Comparison of ENCODE assay signal across 1 cellular context in the genomic region with DNA sequence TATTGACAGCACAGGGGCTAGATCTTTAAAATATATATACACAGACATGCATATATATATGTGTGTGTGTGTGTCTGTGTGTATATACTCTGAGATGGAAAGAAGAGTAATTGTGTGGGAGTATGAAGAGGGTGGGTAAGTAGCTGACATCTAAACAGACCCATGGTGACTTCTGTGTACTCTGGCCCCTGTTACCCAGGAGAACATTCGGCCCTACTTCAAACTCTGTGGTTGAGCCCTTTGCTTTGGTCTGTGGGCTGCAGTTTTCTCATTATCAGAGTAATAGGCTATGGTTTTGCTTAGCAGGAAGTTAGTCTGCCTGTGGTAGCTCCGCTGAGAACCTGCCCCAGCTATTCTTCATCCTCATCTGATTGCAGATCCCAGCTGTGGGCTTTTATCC.
TF ChIP-seq lines count a peak whose summit lies in the region.

No MANE protein-coding gene starts in this region.

TF ChIP-seq in GM12878, 131 proteins besides CTCF, POLR2A, EP300 and RAD21 (continued from another document and continues in another):
- TF ChIP-seq ZNF687 (IDR thresholded peaks at IDR 0.05) (peak; percentile 92), PKNOX1 (IDR thresholded peaks at IDR 0.05) (peak; percentile 44), SP1 (IDR thresholded peaks at IDR 0.05; ENCODE audit: low read depth, low read length) (peak; percentile 70), ZBTB4 (CRISPR knock-in tag; IDR thresholded peaks at IDR 0.05) (no peak), MXI1 (IDR thresholded peaks at IDR 0.05; ENCODE audit: low read depth, low read length) (peak; percentile 49; the same call in 1 of the 2 replicates), POU2F2 (IDR thresholded peaks at IDR 0.05; ENCODE audit: borderline replicate concordance, low read depth, low read length) (peak; percentile 77; the same call in 1 of the 3 replicates), IRF4 (IDR thresholded peaks at IDR 0.05; ENCODE audit: low read depth, low read length) (peak; percentile 54; the same call in 1 of the 2 replicates), CREM (IDR thresholded peaks at IDR 0.05; ENCODE audit: low read depth) (peak; percentile 32; the same call in 1 of the 2 replicates), ATF7 (IDR thresholded peaks at IDR 0.05; ENCODE audit: low read depth) (peak; percentile 52), NR2F1 (conservative IDR thresholded peaks at IDR 0.05) (peak; percentile 54; the same call in 1 of the 2 replicates), MEF2B (IDR thresholded peaks at IDR 0.05; ENCODE audit: partially characterized antibody, poor library complexity, severe bottlenecking) (peak; percentile 52), SIX5 (IDR thresholded peaks at IDR 0.05; ENCODE audit: low read depth, low read length, severe bottlenecking) (peak; percentile 17), CUX1 (IDR thresholded peaks at IDR 0.05; ENCODE audit: insufficient replicate concordance, low read depth, low read length) (peak; percentile 78), SKIL (IDR thresholded peaks at IDR 0.05; ENCODE audit: low read depth, poor library complexity, severe bottlenecking) (peak; percentile 12), CEBPB (IDR thresholded peaks at IDR 0.05; ENCODE audit: borderline replicate concordance in 1 of 2, low read depth in 2 of 2, low read length in 2 of 2) (0 out of 4 replicates have a peak, but pooled peaks of 1 of the 2 experiments have one; percentile 15), ASH2L (IDR thresholded peaks at IDR 0.05; ENCODE audit: borderline replicate concordance, low read depth) (0 out of 2 replicates have a peak, but pooled peaks have one; percentile 30), LARP7 (IDR thresholded peaks at IDR 0.05) (no peak), WRNIP1 (IDR thresholded peaks at IDR 0.05; ENCODE audit: borderline replicate concordance, low read depth, low read length) (0 out of 2 replicates have a peak, but pooled peaks have one; percentile 22), SUPT20H (IDR thresholded peaks at IDR 0.05; ENCODE audit: borderline replicate concordance, control insufficient read depth, low read depth, low read length) (no peak)
- TF ChIP-seq, protein P1, sequence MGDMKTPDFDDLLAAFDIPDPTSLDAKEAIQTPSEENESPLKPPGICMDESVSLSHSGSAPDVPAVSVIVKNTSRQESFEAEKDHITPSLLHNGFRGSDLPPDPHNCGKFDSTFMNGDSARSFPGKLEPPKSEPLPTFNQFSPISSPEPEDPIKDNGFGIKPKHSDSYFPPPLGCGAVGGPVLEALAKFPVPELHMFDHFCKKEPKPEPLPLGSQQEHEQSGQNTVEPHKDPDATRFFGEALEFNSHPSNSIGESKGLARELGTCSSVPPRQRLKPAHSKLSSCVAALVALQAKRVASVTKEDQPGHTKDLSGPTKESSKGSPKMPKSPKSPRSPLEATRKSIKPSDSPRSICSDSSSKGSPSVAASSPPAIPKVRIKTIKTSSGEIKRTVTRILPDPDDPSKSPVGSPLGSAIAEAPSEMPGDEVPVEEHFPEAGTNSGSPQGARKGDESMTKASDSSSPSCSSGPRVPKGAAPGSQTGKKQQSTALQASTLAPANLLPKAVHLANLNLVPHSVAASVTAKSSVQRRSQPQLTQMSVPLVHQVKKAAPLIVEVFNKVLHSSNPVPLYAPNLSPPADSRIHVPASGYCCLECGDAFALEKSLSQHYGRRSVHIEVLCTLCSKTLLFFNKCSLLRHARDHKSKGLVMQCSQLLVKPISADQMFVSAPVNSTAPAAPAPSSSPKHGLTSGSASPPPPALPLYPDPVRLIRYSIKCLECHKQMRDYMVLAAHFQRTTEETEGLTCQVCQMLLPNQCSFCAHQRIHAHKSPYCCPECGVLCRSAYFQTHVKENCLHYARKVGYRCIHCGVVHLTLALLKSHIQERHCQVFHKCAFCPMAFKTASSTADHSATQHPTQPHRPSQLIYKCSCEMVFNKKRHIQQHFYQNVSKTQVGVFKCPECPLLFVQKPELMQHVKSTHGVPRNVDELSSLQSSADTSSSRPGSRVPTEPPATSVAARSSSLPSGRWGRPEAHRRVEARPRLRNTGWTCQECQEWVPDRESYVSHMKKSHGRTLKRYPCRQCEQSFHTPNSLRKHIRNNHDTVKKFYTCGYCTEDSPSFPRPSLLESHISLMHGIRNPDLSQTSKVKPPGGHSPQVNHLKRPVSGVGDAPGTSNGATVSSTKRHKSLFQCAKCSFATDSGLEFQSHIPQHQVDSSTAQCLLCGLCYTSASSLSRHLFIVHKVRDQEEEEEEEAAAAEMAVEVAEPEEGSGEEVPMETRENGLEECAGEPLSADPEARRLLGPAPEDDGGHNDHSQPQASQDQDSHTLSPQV (IDR thresholded peaks at IDR 0.05), result peak; percentile 85
- TF ChIP-seq, protein P2, sequence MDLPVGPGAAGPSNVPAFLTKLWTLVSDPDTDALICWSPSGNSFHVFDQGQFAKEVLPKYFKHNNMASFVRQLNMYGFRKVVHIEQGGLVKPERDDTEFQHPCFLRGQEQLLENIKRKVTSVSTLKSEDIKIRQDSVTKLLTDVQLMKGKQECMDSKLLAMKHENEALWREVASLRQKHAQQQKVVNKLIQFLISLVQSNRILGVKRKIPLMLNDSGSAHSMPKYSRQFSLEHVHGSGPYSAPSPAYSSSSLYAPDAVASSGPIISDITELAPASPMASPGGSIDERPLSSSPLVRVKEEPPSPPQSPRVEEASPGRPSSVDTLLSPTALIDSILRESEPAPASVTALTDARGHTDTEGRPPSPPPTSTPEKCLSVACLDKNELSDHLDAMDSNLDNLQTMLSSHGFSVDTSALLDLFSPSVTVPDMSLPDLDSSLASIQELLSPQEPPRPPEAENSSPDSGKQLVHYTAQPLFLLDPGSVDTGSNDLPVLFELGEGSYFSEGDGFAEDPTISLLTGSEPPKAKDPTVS (IDR thresholded peaks at IDR 0.05; ENCODE audit: low read depth, low read length), result no peak
- TF ChIP-seq, protein P3, sequence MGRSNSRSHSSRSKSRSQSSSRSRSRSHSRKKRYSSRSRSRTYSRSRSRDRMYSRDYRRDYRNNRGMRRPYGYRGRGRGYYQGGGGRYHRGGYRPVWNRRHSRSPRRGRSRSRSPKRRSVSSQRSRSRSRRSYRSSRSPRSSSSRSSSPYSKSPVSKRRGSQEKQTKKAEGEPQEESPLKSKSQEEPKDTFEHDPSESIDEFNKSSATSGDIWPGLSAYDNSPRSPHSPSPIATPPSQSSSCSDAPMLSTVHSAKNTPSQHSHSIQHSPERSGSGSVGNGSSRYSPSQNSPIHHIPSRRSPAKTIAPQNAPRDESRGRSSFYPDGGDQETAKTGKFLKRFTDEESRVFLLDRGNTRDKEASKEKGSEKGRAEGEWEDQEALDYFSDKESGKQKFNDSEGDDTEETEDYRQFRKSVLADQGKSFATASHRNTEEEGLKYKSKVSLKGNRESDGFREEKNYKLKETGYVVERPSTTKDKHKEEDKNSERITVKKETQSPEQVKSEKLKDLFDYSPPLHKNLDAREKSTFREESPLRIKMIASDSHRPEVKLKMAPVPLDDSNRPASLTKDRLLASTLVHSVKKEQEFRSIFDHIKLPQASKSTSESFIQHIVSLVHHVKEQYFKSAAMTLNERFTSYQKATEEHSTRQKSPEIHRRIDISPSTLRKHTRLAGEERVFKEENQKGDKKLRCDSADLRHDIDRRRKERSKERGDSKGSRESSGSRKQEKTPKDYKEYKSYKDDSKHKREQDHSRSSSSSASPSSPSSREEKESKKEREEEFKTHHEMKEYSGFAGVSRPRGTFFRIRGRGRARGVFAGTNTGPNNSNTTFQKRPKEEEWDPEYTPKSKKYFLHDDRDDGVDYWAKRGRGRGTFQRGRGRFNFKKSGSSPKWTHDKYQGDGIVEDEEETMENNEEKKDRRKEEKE (IDR thresholded peaks at IDR 0.05), result no peak
